In genomic region chr4:112289407-112290253, GRCh38 we compare ENCODE assay signal across 2 cellular contexts.
TF ChIP-seq lines count a peak whose summit lies in the region.

No MANE protein-coding gene starts in this region.

TF ChIP-seq in K562, 482 proteins besides CTCF, POLR2A, EP300 and RAD21:
- TF ChIP-seq PML (IDR thresholded peaks at IDR 0.05; ENCODE audit: low read length) (no peak), ZNF431 (CRISPR knock-in tag; IDR thresholded peaks at IDR 0.05) (no peak), CAMTA2 (CRISPR knock-in tag; conservative IDR thresholded peaks at IDR 0.05) (no peak), ILK (tag; IDR thresholded peaks at IDR 0.05; ENCODE audit: borderline replicate concordance, low read depth) (no peak), ARNT (IDR thresholded peaks at IDR 0.05) (no peak), SP1 (CRISPR knock-in tag; IDR thresholded peaks at IDR 0.05) (no peak), NCOA4 (IDR thresholded peaks at IDR 0.05; ENCODE audit: partially characterized antibody) (no peak), NR2C1 (IDR thresholded peaks at IDR 0.05) (no peak), NR2C1 (tag; IDR thresholded peaks at IDR 0.05) (no peak), HBP1 (CRISPR knock-in tag; IDR thresholded peaks at IDR 0.05) (no peak), POLR2AphosphoS5 (IDR thresholded peaks at IDR 0.05; ENCODE audit: control insufficient read depth, insufficient read depth, low read depth, low read length) (no peak), NBN (IDR thresholded peaks at IDR 0.05; ENCODE audit: low read depth) (no peak)
- TF ChIP-seq, protein P1, sequence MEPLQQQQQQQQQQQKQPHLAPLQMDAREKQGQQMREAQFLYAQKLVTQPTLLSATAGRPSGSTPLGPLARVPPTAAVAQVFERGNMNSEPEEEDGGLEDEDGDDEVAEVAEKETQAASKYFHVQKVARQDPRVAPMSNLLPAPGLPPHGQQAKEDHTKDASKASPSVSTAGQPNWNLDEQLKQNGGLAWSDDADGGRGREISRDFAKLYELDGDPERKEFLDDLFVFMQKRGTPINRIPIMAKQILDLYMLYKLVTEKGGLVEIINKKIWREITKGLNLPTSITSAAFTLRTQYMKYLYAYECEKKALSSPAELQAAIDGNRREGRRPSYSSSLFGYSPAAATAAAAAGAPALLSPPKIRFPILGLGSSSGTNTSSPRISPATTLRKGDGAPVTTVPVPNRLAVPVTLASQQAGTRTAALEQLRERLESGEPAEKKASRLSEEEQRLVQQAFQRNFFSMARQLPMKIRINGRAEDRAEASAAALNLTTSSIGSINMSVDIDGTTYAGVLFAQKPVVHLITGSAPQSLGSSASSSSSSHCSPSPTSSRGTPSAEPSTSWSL (CRISPR knock-in tag; IDR thresholded peaks at IDR 0.05; ENCODE audit: borderline replicate concordance): no peak
- TF ChIP-seq, protein P2, sequence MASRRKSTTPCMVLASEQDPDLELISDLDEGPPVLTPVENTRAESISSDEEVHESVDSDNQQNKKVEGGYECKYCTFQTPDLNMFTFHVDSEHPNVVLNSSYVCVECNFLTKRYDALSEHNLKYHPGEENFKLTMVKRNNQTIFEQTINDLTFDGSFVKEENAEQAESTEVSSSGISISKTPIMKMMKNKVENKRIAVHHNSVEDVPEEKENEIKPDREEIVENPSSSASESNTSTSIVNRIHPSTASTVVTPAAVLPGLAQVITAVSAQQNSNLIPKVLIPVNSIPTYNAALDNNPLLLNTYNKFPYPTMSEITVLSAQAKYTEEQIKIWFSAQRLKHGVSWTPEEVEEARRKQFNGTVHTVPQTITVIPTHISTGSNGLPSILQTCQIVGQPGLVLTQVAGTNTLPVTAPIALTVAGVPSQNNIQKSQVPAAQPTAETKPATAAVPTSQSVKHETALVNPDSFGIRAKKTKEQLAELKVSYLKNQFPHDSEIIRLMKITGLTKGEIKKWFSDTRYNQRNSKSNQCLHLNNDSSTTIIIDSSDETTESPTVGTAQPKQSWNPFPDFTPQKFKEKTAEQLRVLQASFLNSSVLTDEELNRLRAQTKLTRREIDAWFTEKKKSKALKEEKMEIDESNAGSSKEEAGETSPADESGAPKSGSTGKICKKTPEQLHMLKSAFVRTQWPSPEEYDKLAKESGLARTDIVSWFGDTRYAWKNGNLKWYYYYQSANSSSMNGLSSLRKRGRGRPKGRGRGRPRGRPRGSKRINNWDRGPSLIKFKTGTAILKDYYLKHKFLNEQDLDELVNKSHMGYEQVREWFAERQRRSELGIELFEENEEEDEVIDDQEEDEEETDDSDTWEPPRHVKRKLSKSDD (conservative IDR thresholded peaks at IDR 0.05; ENCODE audit: low read length): no peak

TF ChIP-seq in WTC11, 78 proteins besides CTCF, POLR2A, EP300 and RAD21:
- TF ChIP-seq ZNF232 (CRISPR knock-in tag; IDR thresholded peaks at IDR 0.05) (no peak), JUN (CRISPR knock-in tag; IDR thresholded peaks at IDR 0.05) (no peak)
